15 cellular contexts compared by ENCODE assay signal in genomic region chr4:139522457-139522856, GRCh38. TPM values are rescaled to one million over a fixed set of nuclear protein-coding genes. Genes with fewer than 3 reads are reported as not detected.
DNase-seq lines count a peak whose midpoint lies in the region; ATAC-seq and TF ChIP-seq lines count a peak whose summit lies in the region.
"Had no signal": no experiment of that assay in that cellular context is flagged by ENCODE, and none has a peak within 500 bp of the region (broad histone marks: within the 10 kb centered on the region; RNA-seq: fewer than 3 reads in every experiment).

No MANE protein-coding gene starts in this region.

- peaks cover 6% of the 10 kb centered on the region for H3K4me1 Mint-ChIP-seq in endodermal cell
- peaks cover 13% of the 10 kb centered on the region for H3K4me1 Mint-ChIP-seq in CD8-positive, alpha-beta T cell (ENCODE audit: low read depth)
- H3K4me1 Mint-ChIP-seq in activated T-cell treated with anti-CD3 and anti-CD28 coated beads, Interleukin-2, amount 50 U/mL, for 24 hours (ENCODE audit: low read depth), result peaks cover 7% of the 10 kb centered on the region

- 83 to 90% methylated on average over 1 to 4 of the region's 4 CpGs for WGBS in endodermal cell (ENCODE audit: insufficient coverage in 1 of 2, insufficient read length in 1 of 2), 2 experiments

- no peaks in the 10 kb centered on the region for H3K27me3 Mint-ChIP-seq in endodermal cell (ENCODE audit: insufficient read depth)
- no peaks in the 10 kb centered on the region for H3K27me3 Mint-ChIP-seq in CD8-positive, alpha-beta T cell (ENCODE audit: low read depth)
- no peaks in the 10 kb centered on the region for H3K27me3 Mint-ChIP-seq in activated T-cell treated with anti-CD3 and anti-CD28 coated beads, Interleukin-2, amount 50 U/mL, for 24 hours
- H3K27me3 Mint-ChIP-seq: activated CD4-positive, alpha-beta memory T cell treated with anti-CD3 and anti-CD28 coated beads, Interleukin-2, amount 10 ng/mL, durations not matched to agents 7 days and 5 days had no signal

- POLR2A ChIA-PET in CD8-positive, alpha-beta T cell (lab: Charles Lee), result no interaction called here

- peaks cover 80% of the 10 kb centered on the region for H3K36me3 ChIP-seq in endodermal cell (ENCODE audit: control insufficient read depth, insufficient read depth, low read length)
- H3K36me3 ChIP-seq in CD8-positive, alpha-beta T cell (ENCODE audit: insufficient read depth, low read length), result no peaks in the 10 kb centered on the region

- CTCF ChIA-PET in CD8-positive, alpha-beta T cell (lab: Charles Lee), result interaction anchor here (1.4 to 1.7 kb wide), 2 partner anchors 9 to 12 kb away, joined by 3 to 8 read pairs; no protein-coding TSS in a partner anchor

- H3K4me3 ChIP-seq in endodermal cell (ENCODE audit: low read length), result no peak overlapping the region
- no peak overlapping the region for H3K4me3 ChIP-seq in CD8-positive, alpha-beta T cell (ENCODE audit: low read depth, low read length)
- H3K4me3 ChIP-seq: upper lobe of right lung had no signal

- no peaks in the 10 kb centered on the region for H3K9me3 ChIP-seq in endodermal cell (ENCODE audit: control insufficient read depth, low read length)
- H3K9me3 ChIP-seq in CD8-positive, alpha-beta T cell (ENCODE audit: low read length), result no peaks in the 10 kb centered on the region
- H3K9me3 ChIP-seq: Caco-2, upper lobe of right lung had no signal

- no peaks in the 10 kb centered on the region for H3K9me3 Mint-ChIP-seq in endodermal cell
- H3K9me3 Mint-ChIP-seq in CD8-positive, alpha-beta T cell, result no peaks in the 10 kb centered on the region
- H3K9me3 Mint-ChIP-seq in activated T-cell treated with anti-CD3 and anti-CD28 coated beads, Interleukin-2, amount 50 U/mL, for 24 hours, result no peaks in the 10 kb centered on the region
- H3K9me3 Mint-ChIP-seq: activated CD4-positive, alpha-beta memory T cell treated with anti-CD3 and anti-CD28 coated beads, Interleukin-2, amount 10 ng/mL, durations not matched to agents 7 days and 5 days had no signal

- H3K27ac ChIP-seq in endodermal cell (ENCODE audit: low read depth, low read length), result peak overlapping the region; percentile 80
- H3K27ac ChIP-seq in substantia nigra (ENCODE audit: low read depth, low read length, poor library complexity, severe bottlenecking), result peak overlapping the region; percentile 58
- H3K27ac ChIP-seq in CD8-positive, alpha-beta T cell (ENCODE audit: low read depth, low read length), result no peak overlapping the region
- H3K27ac ChIP-seq: RWPE1, upper lobe of right lung had no signal

- ATAC-seq in Right ventricle myocardium superior (ENCODE audit: poor library complexity) (peak; percentile 77), HG03432 (IDR thresholded peaks at IDR 0.05; ENCODE audit: unreplicated experiment) (peak; percentile 39)
- no peak for ATAC-seq in CD8-positive, alpha-beta T cell
- ATAC-seq: upper lobe of right lung had no signal

- no peaks in the 10 kb centered on the region for H3K27me3 ChIP-seq in endodermal cell (ENCODE audit: control insufficient read depth, insufficient read depth, low read length, poor library complexity, severe bottlenecking)
- no peaks in the 10 kb centered on the region for H3K27me3 ChIP-seq in CD8-positive, alpha-beta T cell (ENCODE audit: insufficient read depth, low read length)
- H3K27me3 ChIP-seq: upper lobe of right lung had no signal

- H3K9ac ChIP-seq in endodermal cell (ENCODE audit: extremely low read depth, low read length, poor library complexity, severe bottlenecking), result no peak overlapping the region

- H3K4me1 ChIP-seq in endodermal cell (ENCODE audit: control insufficient read depth, insufficient read depth, low read length), result peaks cover 2% of the 10 kb centered on the region
- no peaks in the 10 kb centered on the region for H3K4me1 ChIP-seq in CD8-positive, alpha-beta T cell (ENCODE audit: insufficient read depth, low read length)
- H3K4me1 ChIP-seq: Caco-2, upper lobe of right lung had no signal

- TF ChIP-seq CTCF in endodermal cell (conservative IDR thresholded peaks at IDR 0.05), result peak; percentile 46
- no peak for TF ChIP-seq CTCF in CD8-positive, alpha-beta T cell (IDR thresholded peaks at IDR 0.05)

- H3K36me3 Mint-ChIP-seq in endodermal cell (ENCODE audit: low read depth), result peaks cover 58% of the 10 kb centered on the region
- H3K36me3 Mint-ChIP-seq in CD8-positive, alpha-beta T cell, result peaks cover 11% of the 10 kb centered on the region
- peaks cover 93% of the 10 kb centered on the region for H3K36me3 Mint-ChIP-seq in activated T-cell treated with anti-CD3 and anti-CD28 coated beads, Interleukin-2, amount 50 U/mL, for 24 hours (ENCODE audit: low read depth)

- no peak overlapping the region for H3K4me3 Mint-ChIP-seq in endodermal cell
- no peak overlapping the region for H3K4me3 Mint-ChIP-seq in CD8-positive, alpha-beta T cell
- no peak overlapping the region for H3K4me3 Mint-ChIP-seq in activated T-cell treated with anti-CD3 and anti-CD28 coated beads, Interleukin-2, amount 50 U/mL, for 24 hours
- H3K4me3 Mint-ChIP-seq: activated CD4-positive, alpha-beta memory T cell treated with anti-CD3 and anti-CD28 coated beads, Interleukin-2, amount 10 ng/mL, durations not matched to agents 7 days and 5 days had no signal

- TF ChIP-seq POLR2A in erythroblast (IDR thresholded peaks at IDR 0.05; ENCODE audit: low read length), result no peak

- intact Hi-C loops in Right ventricle myocardium superior (cut with DNase I) (no loop called here), cardiac septum (cut with DNase I) (no loop called here)
- intact Hi-C loops in CD8-positive, alpha-beta T cell (cut with DNase I, micrococcal nuclease), result no loop called here

- DNase-seq in Right ventricle myocardium superior (no peak), cardiac septum (ENCODE audit: low spot score) (no peak), endodermal cell (peak; percentile 63), substantia nigra (lab: John Stamatoyannopoulos, UW) (peak in 2 of 49 donors; percentile 7 to 11), erythroblast (lab: John Stamatoyannopoulos, UW) (no peak)
- no peak for DNase-seq in CD8-positive, alpha-beta T cell
- DNase-seq in activated T-cell treated with anti-CD3 and anti-CD28 coated beads, Interleukin-2, amount 50 U/mL, for 24 hours, result no peak
- DNase-seq: activated CD4-positive, alpha-beta memory T cell treated with anti-CD3 and anti-CD28 coated beads, Interleukin-2, amount 10 ng/mL, durations not matched to agents 7 days and 5 days; aorta; Caco-2; stimulated activated CD4-positive, alpha-beta T cell treated with anti-CD3 and anti-CD28 coated beads, Interleukin-2, amount 100 ng/mL, for 24 hours; T-helper 9 cell; upper lobe of right lung had no signal

- H3K27ac Mint-ChIP-seq in endodermal cell, result no peak overlapping the region
- H3K27ac Mint-ChIP-seq in CD8-positive, alpha-beta T cell, result no peak overlapping the region
- H3K27ac Mint-ChIP-seq in activated T-cell treated with anti-CD3 and anti-CD28 coated beads, Interleukin-2, amount 50 U/mL, for 24 hours, result no peak overlapping the region
- H3K27ac Mint-ChIP-seq: activated CD4-positive, alpha-beta memory T cell treated with anti-CD3 and anti-CD28 coated beads, Interleukin-2, amount 10 ng/mL, durations not matched to agents 7 days and 5 days had no signal

RNA-seq across cellular contexts. Expression of gene SETD7, which starts 33.6 kb away (rescaled TPM):
- total RNA-seq in Right ventricle myocardium superior (46.3 TPM), cardiac septum (58.6 TPM), endodermal cell (10 to 100 TPM; 13.8 to 19.4 TPM)
- polyA plus RNA-seq in endodermal cell (2013, experiment 1 of 2), result 12.7 TPM
- 13.2 TPM for polyA plus RNA-seq in endodermal cell (2013, experiment 2 of 2)
- 10 to 100 TPM in 1 of 2 experiments, 1 to 10 TPM in 1; 9.5 to 10.3 TPM for total RNA-seq in CD8-positive, alpha-beta T cell
